Comparison of ENCODE assay signal across 16 cellular contexts in genomic region chr9:128113526-128114325, GRCh38. TPM values are rescaled to one million over a fixed set of nuclear protein-coding genes. Genes with fewer than 3 reads are reported as not detected.
DNase-seq lines count a peak whose midpoint lies in the region; ATAC-seq, FAIRE-seq and TF ChIP-seq lines count a peak whose summit lies in the region.
"Had no signal": no experiment of that assay in that cellular context is flagged by ENCODE, and none has a peak within 500 bp of the region (broad histone marks: within the 10 kb centered on the region; RNA-seq: fewer than 3 reads in every experiment).

No MANE protein-coding gene starts in this region.

- no peaks in the 10 kb centered on the region for H3K79me2 ChIP-seq in HepG2 (ENCODE audit: insufficient read depth, low read length)

- intact Hi-C loops in HepG2 (cut with micrococcal nuclease; ENCODE audit: unreplicated experiment) = loop anchor here (10.0 kb wide), 1 partner anchor 169 kb away; no protein-coding TSS in a partner anchor
- intact Hi-C loops in sciatic nerve (cut with DNase I) = no loop called here

- WGBS in HepG2 (ENCODE audit: low lambda C conversion rate) = 94% methylated on average over 11 of the region's 12 CpGs

- no peak for FAIRE-seq in HepG2 (lab: Jason Lieb, UNC)

- H3K27ac ChIP-seq in RWPE1 = peak overlapping the region; percentile 9
- H3K27ac ChIP-seq in HepG2 (ENCODE audit: extremely low read length, insufficient read depth, low read length) = peak overlapping the region; percentile 88

- peak; percentile 36 for DNase-seq in H7
- DNase-seq in RWPE1 (ENCODE audit: low spot score) = no peak
- no peak for DNase-seq in HepG2 (ENCODE audit: low spot score)
- peak; percentile 59 for DNase-seq in sciatic nerve (ENCODE audit: low spot score)
- DNase-seq in dedifferentiated amniotic fluid mesenchymal stem cell (ENCODE audit: extremely low spot score) = no peak
- DNase-seq in hepatic stellate cell (ENCODE audit: low spot score) = no peak
- DNase-seq in stimulated activated CD4-positive, alpha-beta T cell treated with anti-CD3 and anti-CD28 coated beads, Interleukin-4, amount 100 ng/mL, for 24 hours = no peak
- DNase-seq: activated CD4-positive, alpha-beta T cell treated with anti-CD3 and anti-CD28 coated beads for 1 hour; amygdala; foreskin fibroblast; NCI-H2029; stimulated activated CD4-positive, alpha-beta T cell treated with anti-CD3 and anti-CD28 coated beads, Interleukin-1b, Interleukin-23, amount 100 ng/mL, for 48 hours had no signal

- 0 out of 2 replicates have a peak overlapping the region, but pooled peaks have one; percentile 27 for H3K9ac ChIP-seq in HepG2 (ENCODE audit: insufficient read depth, low read depth, low read length)

- H3K4me3 ChIP-seq in H7 (ENCODE audit: insufficient read depth, low read depth, low read length) (no peak overlapping the region), HepG2 (replicated peaks in 1 of 3; ENCODE audit: insufficient read depth in 1 of 3, low read depth in 2 of 3, low read length in 3 of 3) (no peak overlapping the region)

- no TSS peak for BruUV-seq in HepG2 (replicated peaks; lab: Mats Ljungman, UMichigan)

- no peaks in the 10 kb centered on the region for H3K9me3 ChIP-seq in HepG2 (ENCODE audit: low read length)

- CTCF ChIA-PET in RWPE1 (lab: Yijun Ruan, JAX) (interaction anchor here (0.6 to 6.1 kb wide), 4 partner anchors 11 to 559 kb away, joined by 3 to 55 read pairs (median 3); no protein-coding TSS in a partner anchor), HepG2 (lab: Yijun Ruan, JAX; ENCODE audit: low intra/inter-chr PET ratio, low total read pairs) (no interaction called here)

- no peak for TF ChIP-seq POLR2A in HepG2 (IDR thresholded peaks at IDR 0.05; ENCODE audit: insufficient read depth in 1 of 2, low read depth in 2 of 2, low read length in 2 of 2)

- H3K36me3 ChIP-seq in H7 (replicated peaks; ENCODE audit: control insufficient read depth, insufficient read depth, low read length) (no peaks in the 10 kb centered on the region), HepG2 (replicated peaks in 1 of 2; ENCODE audit: control insufficient read depth in 1 of 2, insufficient read depth in 2 of 2, low read length in 2 of 2) (peaks cover 0 to under 1% of the 10 kb centered on the region in 2 experiments; a peak in 2 of 5 replicates)

- in situ Hi-C loops in HepG2 (cut with HindIII; ENCODE audit: extremely low pct_ligation_motif_present, low pct_unique_long_range_greater_than_20kb) = no loop called here

- POLR2A ChIA-PET in RWPE1 (lab: Yijun Ruan, JAX; ENCODE audit: low non-redundant PET) (no interaction called here), HepG2 (lab: Yijun Ruan, JAX) (interaction anchor here (1.1 to 4.8 kb wide), 3 partner anchors 10 to 41 kb away, joined by 3 to 40 read pairs (median 3); no protein-coding TSS in a partner anchor)

- H4K20me1 ChIP-seq in HepG2 (ENCODE audit: insufficient read depth, low read length) = no peaks in the 10 kb centered on the region

- no peak for TF ChIP-seq RAD21 in HepG2 (CRISPR knock-in tag; IDR thresholded peaks at IDR 0.05)

- ATAC-seq in HepG2 (no peak), sciatic nerve (no peak), HG03460 (IDR thresholded peaks at IDR 0.05; ENCODE audit: unreplicated experiment) (no peak)

- H3K27me3 ChIP-seq in H7 (ENCODE audit: control insufficient read depth, insufficient read depth, low read length) = no peaks in the 10 kb centered on the region
- H3K27me3 ChIP-seq in HepG2 (ENCODE audit: control insufficient read depth in 1 of 2, insufficient read depth in 2 of 2, low read length in 2 of 2) = no peaks in the 10 kb centered on the region

- TF ChIP-seq EP300 in HepG2 (IDR thresholded peaks at IDR 0.05; ENCODE audit: low read depth in 2 of 2, low read length in 2 of 2) = no peak
- no peak for TF ChIP-seq EP300 in HepG2 (CRISPR knock-in tag; IDR thresholded peaks at IDR 0.05; ENCODE audit: borderline replicate concordance)

- no peak for TF ChIP-seq CTCF in RWPE1 (conservative IDR thresholded peaks at IDR 0.05; ENCODE audit: low read depth)
- 0 out of 2 replicates have a peak, but pooled peaks have one; percentile 3 for TF ChIP-seq CTCF in HepG2 (CRISPR knock-in tag; IDR thresholded peaks at IDR 0.05)

- H3K4me1 ChIP-seq in HepG2 (ENCODE audit: insufficient read depth, low read length) = peaks cover 81% of the 10 kb centered on the region

- H2AFZ ChIP-seq in HepG2 (ENCODE audit: low read length) = no peak overlapping the region

- H3K4me2 ChIP-seq in HepG2 (ENCODE audit: low read depth, low read length) = no peak overlapping the region

RNA-seq across cellular contexts. Expression of gene PTGES2, which starts 13.8 kb away (rescaled TPM):
- 143 and 197 TPM in 2 replicates for total RNA-seq in H7 (2014; rRNA removed; shearing (Covaris generic))
- total RNA-seq in HepG2 (2016; rRNA removed; fragmentation: Illumina TruSeq; extraction: Trizol) (68.5 and 79.8 TPM in 2 replicates), sciatic nerve (33.8 TPM)
- total RNA-seq in HepG2 (2016; cell fraction: cytosol; rRNA removed; fragmentation: Illumina TruSeq; extraction: Trizol; ENCODE audit: low read depth) = 176 and 179 TPM in 2 replicates
- 65.6 and 85.2 TPM in 2 replicates for total RNA-seq in HepG2 (2016; cell fraction: insoluble cytoplasmic fraction; rRNA removed; fragmentation: Illumina TruSeq; extraction: Trizol)
- 80.3 and 84.6 TPM in 2 replicates for total RNA-seq in HepG2 (2016; cell fraction: membrane; rRNA removed; fragmentation: Illumina TruSeq; extraction: Trizol)
- total RNA-seq in HepG2 (2016; cell fraction: nucleus; rRNA removed; fragmentation: Illumina TruSeq; extraction: Trizol) = 40.6 and 44.2 TPM in 2 replicates
- 63.7 and 67.2 TPM in 2 replicates for polyA plus RNA-seq in HepG2 (2011; rRNA removed)
- 53.6 and 85.6 TPM in 2 replicates for polyA plus RNA-seq in HepG2 (2011; cell fraction: cytosol; rRNA removed)
- 128 and 148 TPM in 2 replicates for polyA plus RNA-seq in HepG2 (2011; cell fraction: nucleus; rRNA removed)
- 39.6 and 40.6 TPM in 2 replicates for polyA plus RNA-seq in HepG2 (2012)
- polyA plus RNA-seq in HepG2 (2016; cell fraction: cytosol; fragmentation: Illumina TruSeq; extraction: Trizol; ENCODE audit: low read depth) = 61.1 and 71.8 TPM in 2 replicates
- polyA plus RNA-seq in HepG2 (2016; cell fraction: insoluble cytoplasmic fraction; fragmentation: Illumina TruSeq; extraction: Trizol; ENCODE audit: low read depth) = 67.8 and 88.5 TPM in 2 replicates
- polyA plus RNA-seq in HepG2 (2016; cell fraction: membrane; fragmentation: Illumina TruSeq; extraction: Trizol; ENCODE audit: low read depth) = 68.9 and 78.2 TPM in 2 replicates
- polyA plus RNA-seq in HepG2 (2016; cell fraction: nucleus; fragmentation: Illumina TruSeq; extraction: Trizol; ENCODE audit: insufficient read depth, low read depth) = 101 and 105 TPM in 2 replicates
- polyA minus RNA-seq in HepG2 (2011; rRNA and poly(A)+ RNA removed; ENCODE audit: low replicate concordance) = 109 and 143 TPM in 2 replicates
- 29.5 and 39.2 TPM in 2 replicates for polyA minus RNA-seq in HepG2 (2011; cell fraction: cytosol; rRNA and poly(A)+ RNA removed)
- 39.4 and 44.6 TPM in 2 replicates for polyA minus RNA-seq in HepG2 (2011; cell fraction: nucleus; rRNA and poly(A)+ RNA removed)

RNA-seq across cellular contexts. Expression of gene LCN2, which starts 35.5 kb away (rescaled TPM):
- 1.4 TPM in 1 of 2 replicates, not detected in the other for total RNA-seq in H7 (2014; rRNA removed; shearing (Covaris generic))
- total RNA-seq in HepG2 (2016; rRNA removed; fragmentation: Illumina TruSeq; extraction: Trizol) (0.34 and 0.38 TPM in 2 replicates), sciatic nerve (6.0 TPM)
- 0.40 TPM in 1 of 2 replicates, not detected in the other for total RNA-seq in HepG2 (2016; cell fraction: cytosol; rRNA removed; fragmentation: Illumina TruSeq; extraction: Trizol; ENCODE audit: low read depth)
- total RNA-seq in HepG2 (2016; cell fraction: insoluble cytoplasmic fraction; rRNA removed; fragmentation: Illumina TruSeq; extraction: Trizol) = 0.24 TPM in 1 of 2 replicates, not detected in the other
- 0.34 and 0.38 TPM in 2 replicates for total RNA-seq in HepG2 (2016; cell fraction: membrane; rRNA removed; fragmentation: Illumina TruSeq; extraction: Trizol)
- total RNA-seq in HepG2 (2016; cell fraction: nucleus; rRNA removed; fragmentation: Illumina TruSeq; extraction: Trizol) = not detected in 2 replicates
- polyA plus RNA-seq in HepG2 (2011; rRNA removed) = 1.4 and 2.3 TPM in 2 replicates
- polyA plus RNA-seq in HepG2 (2011; cell fraction: cytosol; rRNA removed) = 0.93 and 2.4 TPM in 2 replicates
- polyA plus RNA-seq in HepG2 (2011; cell fraction: nucleus; rRNA removed) = 4.4 and 6.2 TPM in 2 replicates
- 1.5 and 1.7 TPM in 2 replicates for polyA plus RNA-seq in HepG2 (2012)
- polyA plus RNA-seq in HepG2 (2016; cell fraction: cytosol; fragmentation: Illumina TruSeq; extraction: Trizol; ENCODE audit: low read depth) = 0.69 and 0.92 TPM in 2 replicates
- 0.71 and 0.76 TPM in 2 replicates for polyA plus RNA-seq in HepG2 (2016; cell fraction: insoluble cytoplasmic fraction; fragmentation: Illumina TruSeq; extraction: Trizol; ENCODE audit: low read depth)
- 0.49 and 0.63 TPM in 2 replicates for polyA plus RNA-seq in HepG2 (2016; cell fraction: membrane; fragmentation: Illumina TruSeq; extraction: Trizol; ENCODE audit: low read depth)
- 1.7 and 3.0 TPM in 2 replicates for polyA plus RNA-seq in HepG2 (2016; cell fraction: nucleus; fragmentation: Illumina TruSeq; extraction: Trizol; ENCODE audit: insufficient read depth, low read depth)
- 0.44 and 0.52 TPM in 2 replicates for polyA minus RNA-seq in HepG2 (2011; rRNA and poly(A)+ RNA removed; ENCODE audit: low replicate concordance)
- polyA minus RNA-seq in HepG2 (2011; cell fraction: cytosol; rRNA and poly(A)+ RNA removed) = 0.99 TPM in 1 of 2 replicates, not detected in the other
- polyA minus RNA-seq in HepG2 (2011; cell fraction: nucleus; rRNA and poly(A)+ RNA removed) = not detected in 2 replicates
- total RNA-seq: NCI-H460, SK-MEL-5 had no signal
- polyA plus RNA-seq: neural cell had no signal

RNA-seq across cellular contexts. Expression of gene SLC25A25, which starts 45.7 kb away (rescaled TPM):
- 23.1 and 23.7 TPM in 2 replicates for total RNA-seq in H7 (2014; rRNA removed; shearing (Covaris generic))
- 18.5 and 24.8 TPM in 2 replicates for total RNA-seq in HepG2 (2016; rRNA removed; fragmentation: Illumina TruSeq; extraction: Trizol)
- 4.5 and 5.1 TPM in 2 replicates for total RNA-seq in HepG2 (2016; cell fraction: cytosol; rRNA removed; fragmentation: Illumina TruSeq; extraction: Trizol; ENCODE audit: low read depth)
- total RNA-seq in HepG2 (2016; cell fraction: insoluble cytoplasmic fraction; rRNA removed; fragmentation: Illumina TruSeq; extraction: Trizol) = 16.4 and 24.3 TPM in 2 replicates
- total RNA-seq in HepG2 (2016; cell fraction: membrane; rRNA removed; fragmentation: Illumina TruSeq; extraction: Trizol) = 10.5 and 11.1 TPM in 2 replicates
- total RNA-seq in HepG2 (2016; cell fraction: nucleus; rRNA removed; fragmentation: Illumina TruSeq; extraction: Trizol) = 21.4 and 25.1 TPM in 2 replicates
- 10.5 and 16.7 TPM in 2 replicates for polyA plus RNA-seq in HepG2 (2011; rRNA removed)
- 10.7 and 11.2 TPM in 2 replicates for polyA plus RNA-seq in HepG2 (2011; cell fraction: cytosol; rRNA removed)
- polyA plus RNA-seq in HepG2 (2011; cell fraction: nucleus; rRNA removed) = 26.1 and 29.6 TPM in 2 replicates
- 12.9 and 15.5 TPM in 2 replicates for polyA plus RNA-seq in HepG2 (2012)
- polyA plus RNA-seq in HepG2 (2016; cell fraction: cytosol; fragmentation: Illumina TruSeq; extraction: Trizol; ENCODE audit: low read depth) = 1.1 and 1.3 TPM in 2 replicates
- 11.6 and 13.1 TPM in 2 replicates for polyA plus RNA-seq in HepG2 (2016; cell fraction: insoluble cytoplasmic fraction; fragmentation: Illumina TruSeq; extraction: Trizol; ENCODE audit: low read depth)
- 2.6 and 2.7 TPM in 2 replicates for polyA plus RNA-seq in HepG2 (2016; cell fraction: membrane; fragmentation: Illumina TruSeq; extraction: Trizol; ENCODE audit: low read depth)
- 31.1 and 36.4 TPM in 2 replicates for polyA plus RNA-seq in HepG2 (2016; cell fraction: nucleus; fragmentation: Illumina TruSeq; extraction: Trizol; ENCODE audit: insufficient read depth, low read depth)
- polyA minus RNA-seq in HepG2 (2011; rRNA and poly(A)+ RNA removed; ENCODE audit: low replicate concordance) = 20.5 and 28.1 TPM in 2 replicates
- 10.0 and 10.2 TPM in 2 replicates for polyA minus RNA-seq in HepG2 (2011; cell fraction: cytosol; rRNA and poly(A)+ RNA removed)
- polyA minus RNA-seq in HepG2 (2011; cell fraction: nucleus; rRNA and poly(A)+ RNA removed) = 14.4 and 26.1 TPM in 2 replicates
- 21.0 TPM for total RNA-seq in sciatic nerve

RNA-seq across cellular contexts. Expression of gene BBLN, which starts 46.3 kb away (rescaled TPM):
- 121 and 130 TPM in 2 replicates for total RNA-seq in H7 (2014; rRNA removed; shearing (Covaris generic))
- total RNA-seq in HepG2 (2016; rRNA removed; fragmentation: Illumina TruSeq; extraction: Trizol) = 22.2 and 33.1 TPM in 2 replicates
- total RNA-seq in HepG2 (2016; cell fraction: cytosol; rRNA removed; fragmentation: Illumina TruSeq; extraction: Trizol; ENCODE audit: low read depth) = 146 and 177 TPM in 2 replicates
- total RNA-seq in HepG2 (2016; cell fraction: insoluble cytoplasmic fraction; rRNA removed; fragmentation: Illumina TruSeq; extraction: Trizol) = 17.4 and 30.2 TPM in 2 replicates
- total RNA-seq in HepG2 (2016; cell fraction: membrane; rRNA removed; fragmentation: Illumina TruSeq; extraction: Trizol) = 86.9 and 114 TPM in 2 replicates
- 11.7 and 11.9 TPM in 2 replicates for total RNA-seq in HepG2 (2016; cell fraction: nucleus; rRNA removed; fragmentation: Illumina TruSeq; extraction: Trizol)
- polyA plus RNA-seq in HepG2 (2011; rRNA removed) = 27.6 and 29.5 TPM in 2 replicates
- polyA plus RNA-seq in HepG2 (2011; cell fraction: cytosol; rRNA removed) = 25.8 and 50.8 TPM in 2 replicates
- 19.2 and 22.8 TPM in 2 replicates for polyA plus RNA-seq in HepG2 (2011; cell fraction: nucleus; rRNA removed)
- 13.4 and 25.7 TPM in 2 replicates for polyA plus RNA-seq in HepG2 (2012)
- polyA plus RNA-seq in HepG2 (2016; cell fraction: cytosol; fragmentation: Illumina TruSeq; extraction: Trizol; ENCODE audit: low read depth) = 235 and 253 TPM in 2 replicates
- polyA plus RNA-seq in HepG2 (2016; cell fraction: insoluble cytoplasmic fraction; fragmentation: Illumina TruSeq; extraction: Trizol; ENCODE audit: low read depth) = 19.0 and 25.9 TPM in 2 replicates
- 124 and 129 TPM in 2 replicates for polyA plus RNA-seq in HepG2 (2016; cell fraction: membrane; fragmentation: Illumina TruSeq; extraction: Trizol; ENCODE audit: low read depth)
- polyA plus RNA-seq in HepG2 (2016; cell fraction: nucleus; fragmentation: Illumina TruSeq; extraction: Trizol; ENCODE audit: insufficient read depth, low read depth) = 21.4 TPM in 2 replicates
- polyA minus RNA-seq in HepG2 (2011; rRNA and poly(A)+ RNA removed; ENCODE audit: low replicate concordance) = 17.1 and 32.9 TPM in 2 replicates
- 13.6 and 21.6 TPM in 2 replicates for polyA minus RNA-seq in HepG2 (2011; cell fraction: cytosol; rRNA and poly(A)+ RNA removed)
- polyA minus RNA-seq in HepG2 (2011; cell fraction: nucleus; rRNA and poly(A)+ RNA removed) = 4.8 and 7.1 TPM in 2 replicates
- 42.1 TPM for total RNA-seq in sciatic nerve

RNA-seq across cellular contexts. Expression of gene NAIF1, which starts 46.6 kb away (rescaled TPM):
- 10.3 and 12.3 TPM in 2 replicates for total RNA-seq in H7 (2014; rRNA removed; shearing (Covaris generic))
- total RNA-seq in HepG2 (2016; rRNA removed; fragmentation: Illumina TruSeq; extraction: Trizol) (6.0 and 6.6 TPM in 2 replicates), sciatic nerve (7.8 TPM)
- 3.1 and 4.1 TPM in 2 replicates for total RNA-seq in HepG2 (2016; cell fraction: cytosol; rRNA removed; fragmentation: Illumina TruSeq; extraction: Trizol; ENCODE audit: low read depth)
- total RNA-seq in HepG2 (2016; cell fraction: insoluble cytoplasmic fraction; rRNA removed; fragmentation: Illumina TruSeq; extraction: Trizol) = 6.0 and 6.4 TPM in 2 replicates
- total RNA-seq in HepG2 (2016; cell fraction: membrane; rRNA removed; fragmentation: Illumina TruSeq; extraction: Trizol) = 5.7 and 6.1 TPM in 2 replicates
- total RNA-seq in HepG2 (2016; cell fraction: nucleus; rRNA removed; fragmentation: Illumina TruSeq; extraction: Trizol) = 2.9 and 4.1 TPM in 2 replicates
- polyA plus RNA-seq in HepG2 (2011; rRNA removed) = 6.9 TPM in 2 replicates
- polyA plus RNA-seq in HepG2 (2011; cell fraction: cytosol; rRNA removed) = 4.9 and 6.4 TPM in 2 replicates
- polyA plus RNA-seq in HepG2 (2011; cell fraction: nucleus; rRNA removed) = 3.8 and 4.0 TPM in 2 replicates
- polyA plus RNA-seq in HepG2 (2012) = 3.0 and 3.8 TPM in 2 replicates
- 2.4 and 2.6 TPM in 2 replicates for polyA plus RNA-seq in HepG2 (2016; cell fraction: cytosol; fragmentation: Illumina TruSeq; extraction: Trizol; ENCODE audit: low read depth)
- 5.2 and 5.7 TPM in 2 replicates for polyA plus RNA-seq in HepG2 (2016; cell fraction: insoluble cytoplasmic fraction; fragmentation: Illumina TruSeq; extraction: Trizol; ENCODE audit: low read depth)
- 3.5 and 3.9 TPM in 2 replicates for polyA plus RNA-seq in HepG2 (2016; cell fraction: membrane; fragmentation: Illumina TruSeq; extraction: Trizol; ENCODE audit: low read depth)
- 4.9 and 5.1 TPM in 2 replicates for polyA plus RNA-seq in HepG2 (2016; cell fraction: nucleus; fragmentation: Illumina TruSeq; extraction: Trizol; ENCODE audit: insufficient read depth, low read depth)
- 8.2 and 13.2 TPM in 2 replicates for polyA minus RNA-seq in HepG2 (2011; rRNA and poly(A)+ RNA removed; ENCODE audit: low replicate concordance)
- polyA minus RNA-seq in HepG2 (2011; cell fraction: cytosol; rRNA and poly(A)+ RNA removed) = 3.2 and 6.0 TPM in 2 replicates
- polyA minus RNA-seq in HepG2 (2011; cell fraction: nucleus; rRNA and poly(A)+ RNA removed) = 1.5 and 2.1 TPM in 2 replicates

Comparison
In these comparisons a context has a peak if more than half of its experiments do, and no peak if none do; other contexts are left out.
1. DNase-seq: peak in H7 (single experiment) and sciatic nerve (single experiment); none in RWPE1 (single experiment), HepG2 (single experiment), dedifferentiated amniotic fluid mesenchymal stem cell (single experiment), hepatic stellate cell (single experiment) and stimulated activated CD4-positive, alpha-beta T cell treated with anti-CD3 and anti-CD28 coated beads, Interleukin-4, amount 100 ng/mL, for 24 hours (single experiment).